Comparison of ENCODE assay signal across 1 cellular context in the genomic region with DNA sequence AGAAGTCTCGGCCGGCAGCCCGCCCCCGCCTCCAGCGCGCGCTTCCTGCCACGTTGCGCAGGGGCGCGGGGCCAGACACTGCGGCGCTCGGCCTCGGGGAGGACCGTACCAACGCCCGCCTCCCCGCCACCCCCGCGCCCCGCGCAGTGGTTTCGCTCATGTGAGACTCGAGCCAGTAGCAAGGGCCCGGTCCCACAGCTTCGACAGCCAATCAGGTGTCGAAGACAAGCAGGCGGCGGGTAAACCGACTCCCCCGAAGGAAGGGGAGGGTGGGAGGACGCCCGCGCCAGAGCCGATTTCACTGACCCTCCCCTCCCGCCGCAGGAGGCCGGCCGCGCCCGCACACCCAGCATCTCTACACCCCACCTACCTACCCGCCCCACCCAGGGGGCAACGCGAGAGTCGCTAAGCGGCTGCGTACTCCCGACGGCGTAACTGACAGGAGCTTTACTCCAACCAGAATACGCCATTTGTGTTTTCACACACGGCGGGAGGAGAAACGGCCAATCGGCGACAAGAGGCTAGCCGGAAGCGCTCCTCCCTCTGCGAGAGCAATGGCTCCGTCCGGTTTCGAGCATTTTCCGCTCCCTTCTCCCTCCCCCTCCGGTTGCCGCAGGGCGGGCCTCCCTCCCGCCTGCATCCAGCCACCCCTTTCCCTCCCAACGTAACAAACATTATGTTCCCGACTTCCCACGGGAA.
TF ChIP-seq lines count a peak whose summit lies in the region.

No MANE protein-coding gene starts in this region.

TF ChIP-seq in H1, 55 proteins besides CTCF, POLR2A, EP300 and RAD21:
- TF ChIP-seq PHF8 (conservative IDR thresholded peaks at IDR 0.05; ENCODE audit: low read depth, low read length) (peak; percentile 75), TAF1 (IDR thresholded peaks at IDR 0.05; ENCODE audit: low read depth, low read length) (peak; percentile 72), SP1 (IDR thresholded peaks at IDR 0.05; ENCODE audit: low read depth, low read length) (peak; percentile 94), POU5F1 (IDR thresholded peaks at IDR 0.05; ENCODE audit: low read depth, low read length) (no peak), RBBP5 (IDR thresholded peaks at IDR 0.05; ENCODE audit: borderline replicate concordance, low read depth, low read length) (peak; percentile 26; the same call in 1 of the 2 replicates), GTF2F1 (IDR thresholded peaks at IDR 0.05; ENCODE audit: borderline replicate concordance, low read depth, low read length) (peak; percentile 52), CREB1 (IDR thresholded peaks at IDR 0.05) (peak; percentile 76), ZNF274 (IDR thresholded peaks at IDR 0.05; ENCODE audit: borderline replicate concordance, extremely low read depth, low read length) (no peak), JUND (IDR thresholded peaks at IDR 0.05; ENCODE audit: low read length) (peak; percentile 98), TAF7 (optimal IDR thresholded peaks at IDR 0.05; ENCODE audit: borderline replicate concordance, low read depth, low read length) (peak; percentile 13), FOSL1 (IDR thresholded peaks at IDR 0.05; ENCODE audit: insufficient read depth, low read depth, low read length) (no peak), YY1 (IDR thresholded peaks at IDR 0.05; ENCODE audit: low read depth, low read length) (peak; percentile 86), ASH2L (IDR thresholded peaks at IDR 0.05; ENCODE audit: low read length) (peak; percentile 44), CBX5 (IDR thresholded peaks at IDR 0.05; ENCODE audit: low read depth, low read length) (no peak), SP4 (IDR thresholded peaks at IDR 0.05; ENCODE audit: low read length) (peak; percentile 89; the same call in 1 of the 2 replicates), EGR1 (IDR thresholded peaks at IDR 0.05; ENCODE audit: borderline replicate concordance, low read depth, low read length) (peak; percentile 80; the same call in 1 of the 2 replicates), CHD1 (IDR thresholded peaks at IDR 0.05; ENCODE audit: low read depth, low read length) (peak; percentile 86), KDM5A (IDR thresholded peaks at IDR 0.05; ENCODE audit: low read length) (no peak), CHD2 (IDR thresholded peaks at IDR 0.05; ENCODE audit: low read length) (peak; percentile 95), SP2 (IDR thresholded peaks at IDR 0.05; ENCODE audit: low read length) (peak; percentile 60), BRCA1 (IDR thresholded peaks at IDR 0.05; ENCODE audit: low read depth, low read length) (peak; percentile 81), SIN3A (conservative IDR thresholded peaks at IDR 0.05 in 1 of 2, IDR thresholded peaks at IDR 0.05 in 1 of 2; ENCODE audit: low read depth in 1 of 2, low read length in 2 of 2) (0 out of 4 replicates have a peak, but pooled peaks of 1 of the 2 experiments have one; percentile 39), CBX8 (IDR thresholded peaks at IDR 0.05; ENCODE audit: borderline replicate concordance, low read depth, low read length) (no peak), POLR2AphosphoS5 (IDR thresholded peaks at IDR 0.05; ENCODE audit: low read depth, low read length) (peak; percentile 97), KDM4A (IDR thresholded peaks at IDR 0.05; ENCODE audit: low read depth, low read length, severe bottlenecking) (peak; percentile 20)
- TF ChIP-seq, protein P1, sequence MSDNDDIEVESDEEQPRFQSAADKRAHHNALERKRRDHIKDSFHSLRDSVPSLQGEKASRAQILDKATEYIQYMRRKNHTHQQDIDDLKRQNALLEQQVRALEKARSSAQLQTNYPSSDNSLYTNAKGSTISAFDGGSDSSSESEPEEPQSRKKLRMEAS (IDR thresholded peaks at IDR 0.05), result peak; percentile 88; the same call in 1 of the 2 replicates
- TF ChIP-seq, protein P2, sequence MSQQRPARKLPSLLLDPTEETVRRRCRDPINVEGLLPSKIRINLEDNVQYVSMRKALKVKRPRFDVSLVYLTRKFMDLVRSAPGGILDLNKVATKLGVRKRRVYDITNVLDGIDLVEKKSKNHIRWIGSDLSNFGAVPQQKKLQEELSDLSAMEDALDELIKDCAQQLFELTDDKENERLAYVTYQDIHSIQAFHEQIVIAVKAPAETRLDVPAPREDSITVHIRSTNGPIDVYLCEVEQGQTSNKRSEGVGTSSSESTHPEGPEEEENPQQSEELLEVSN (IDR thresholded peaks at IDR 0.05), result peak; percentile 97
- TF ChIP-seq, protein P3, sequence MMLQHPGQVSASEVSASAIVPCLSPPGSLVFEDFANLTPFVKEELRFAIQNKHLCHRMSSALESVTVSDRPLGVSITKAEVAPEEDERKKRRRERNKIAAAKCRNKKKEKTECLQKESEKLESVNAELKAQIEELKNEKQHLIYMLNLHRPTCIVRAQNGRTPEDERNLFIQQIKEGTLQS (IDR thresholded peaks at IDR 0.05; ENCODE audit: insufficient read depth, low read depth, low read length), result no peak
